Comparison of ENCODE assay signal across 1 cellular context in genomic region chr14:75673345-75673744, GRCh38.
TF ChIP-seq lines count a peak whose summit lies in the region.

No MANE protein-coding gene starts in this region.

TF ChIP-seq in GM12878, 131 proteins besides CTCF, POLR2A, EP300 and RAD21 (continues in another document):
- TF ChIP-seq MTA3 (IDR thresholded peaks at IDR 0.05; ENCODE audit: borderline replicate concordance, low read length) = peak; percentile 68; the same call in 1 of the 2 replicates
- peak; percentile 98 for TF ChIP-seq ZNF217 (IDR thresholded peaks at IDR 0.05)
- peak in 1 of 2 experiments; percentile 18; a peak in 1 of 4 replicates for TF ChIP-seq SRF (IDR thresholded peaks at IDR 0.05; ENCODE audit: low read depth in 2 of 2, low read length in 2 of 2)
- TF ChIP-seq RELB (IDR thresholded peaks at IDR 0.05; ENCODE audit: low read depth) = no peak
- TF ChIP-seq NRF1 (conservative IDR thresholded peaks at IDR 0.05; ENCODE audit: low read depth, low read length) = no peak
- TF ChIP-seq, protein P1, sequence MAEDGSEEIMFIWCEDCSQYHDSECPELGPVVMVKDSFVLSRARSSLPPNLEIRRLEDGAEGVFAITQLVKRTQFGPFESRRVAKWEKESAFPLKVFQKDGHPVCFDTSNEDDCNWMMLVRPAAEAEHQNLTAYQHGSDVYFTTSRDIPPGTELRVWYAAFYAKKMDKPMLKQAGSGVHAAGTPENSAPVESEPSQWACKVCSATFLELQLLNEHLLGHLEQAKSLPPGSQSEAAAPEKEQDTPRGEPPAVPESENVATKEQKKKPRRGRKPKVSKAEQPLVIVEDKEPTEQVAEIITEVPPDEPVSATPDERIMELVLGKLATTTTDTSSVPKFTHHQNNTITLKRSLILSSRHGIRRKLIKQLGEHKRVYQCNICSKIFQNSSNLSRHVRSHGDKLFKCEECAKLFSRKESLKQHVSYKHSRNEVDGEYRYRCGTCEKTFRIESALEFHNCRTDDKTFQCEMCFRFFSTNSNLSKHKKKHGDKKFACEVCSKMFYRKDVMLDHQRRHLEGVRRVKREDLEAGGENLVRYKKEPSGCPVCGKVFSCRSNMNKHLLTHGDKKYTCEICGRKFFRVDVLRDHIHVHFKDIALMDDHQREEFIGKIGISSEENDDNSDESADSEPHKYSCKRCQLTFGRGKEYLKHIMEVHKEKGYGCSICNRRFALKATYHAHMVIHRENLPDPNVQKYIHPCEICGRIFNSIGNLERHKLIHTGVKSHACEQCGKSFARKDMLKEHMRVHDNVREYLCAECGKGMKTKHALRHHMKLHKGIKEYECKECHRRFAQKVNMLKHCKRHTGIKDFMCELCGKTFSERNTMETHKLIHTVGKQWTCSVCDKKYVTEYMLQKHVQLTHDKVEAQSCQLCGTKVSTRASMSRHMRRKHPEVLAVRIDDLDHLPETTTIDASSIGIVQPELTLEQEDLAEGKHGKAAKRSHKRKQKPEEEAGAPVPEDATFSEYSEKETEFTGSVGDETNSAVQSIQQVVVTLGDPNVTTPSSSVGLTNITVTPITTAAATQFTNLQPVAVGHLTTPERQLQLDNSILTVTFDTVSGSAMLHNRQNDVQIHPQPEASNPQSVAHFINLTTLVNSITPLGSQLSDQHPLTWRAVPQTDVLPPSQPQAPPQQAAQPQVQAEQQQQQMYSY (CRISPR knock-in tag; IDR thresholded peaks at IDR 0.05) = no peak
- TF ChIP-seq RUNX3 (IDR thresholded peaks at IDR 0.05; ENCODE audit: low read length) = peak; percentile 63
- no peak for TF ChIP-seq YBX1 (IDR thresholded peaks at IDR 0.05)
- TF ChIP-seq SMARCA5 (IDR thresholded peaks at IDR 0.05) = no peak
- TF ChIP-seq MEF2B (IDR thresholded peaks at IDR 0.05; ENCODE audit: partially characterized antibody, poor library complexity, severe bottlenecking) = peak; percentile 25
- no peak for TF ChIP-seq PML (IDR thresholded peaks at IDR 0.05; ENCODE audit: low read length)
- TF ChIP-seq HCFC1 (IDR thresholded peaks at IDR 0.05; ENCODE audit: low read length) = no peak
- no peak for TF ChIP-seq GATAD2B (conservative IDR thresholded peaks at IDR 0.05; ENCODE audit: low read depth)
- TF ChIP-seq KLF5 (IDR thresholded peaks at IDR 0.05; ENCODE audit: partially characterized antibody) = no peak
- no peak for TF ChIP-seq CBX3 (IDR thresholded peaks at IDR 0.05; ENCODE audit: borderline replicate concordance, low read depth)
- TF ChIP-seq ESRRA (IDR thresholded peaks at IDR 0.05; ENCODE audit: low read length) = no peak
- TF ChIP-seq, protein P2, sequence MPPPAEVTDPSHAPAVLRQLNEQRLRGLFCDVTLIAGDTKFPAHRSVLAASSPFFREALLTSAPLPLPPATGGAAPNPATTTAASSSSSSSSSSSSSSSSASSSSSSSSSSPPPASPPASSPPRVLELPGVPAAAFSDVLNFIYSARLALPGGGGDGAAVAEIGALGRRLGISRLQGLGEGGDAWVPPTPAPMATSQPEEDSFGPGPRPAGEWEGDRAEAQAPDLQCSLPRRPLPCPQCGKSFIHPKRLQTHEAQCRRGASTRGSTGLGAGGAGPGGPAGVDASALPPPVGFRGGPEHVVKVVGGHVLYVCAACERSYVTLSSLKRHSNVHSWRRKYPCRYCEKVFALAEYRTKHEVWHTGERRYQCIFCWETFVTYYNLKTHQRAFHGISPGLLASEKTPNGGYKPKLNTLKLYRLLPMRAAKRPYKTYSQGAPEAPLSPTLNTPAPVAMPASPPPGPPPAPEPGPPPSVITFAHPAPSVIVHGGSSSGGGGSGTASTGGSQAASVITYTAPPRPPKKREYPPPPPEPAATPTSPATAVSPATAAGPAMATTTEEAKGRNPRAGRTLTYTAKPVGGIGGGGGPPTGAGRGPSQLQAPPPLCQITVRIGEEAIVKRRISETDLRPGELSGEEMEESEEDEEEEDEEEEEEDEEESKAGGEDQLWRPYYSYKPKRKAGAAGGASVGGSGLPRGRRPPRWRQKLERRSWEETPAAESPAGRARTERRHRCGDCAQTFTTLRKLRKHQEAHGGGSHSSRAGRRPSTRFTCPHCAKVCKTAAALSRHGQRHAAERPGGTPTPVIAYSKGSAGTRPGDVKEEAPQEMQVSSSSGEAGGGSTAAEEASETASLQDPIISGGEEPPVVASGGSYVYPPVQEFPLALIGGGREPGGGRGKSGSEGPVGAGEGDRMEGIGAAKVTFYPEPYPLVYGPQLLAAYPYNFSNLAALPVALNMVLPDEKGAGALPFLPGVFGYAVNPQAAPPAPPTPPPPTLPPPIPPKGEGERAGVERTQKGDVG (CRISPR knock-in tag; IDR thresholded peaks at IDR 0.05) = no peak
- no peak for TF ChIP-seq TCF12 (IDR thresholded peaks at IDR 0.05; ENCODE audit: low read depth, low read length)
- TF ChIP-seq JUND (IDR thresholded peaks at IDR 0.05; ENCODE audit: low read depth, low read length) = peak; percentile 62
- no peak for TF ChIP-seq CEBPB (IDR thresholded peaks at IDR 0.05; ENCODE audit: borderline replicate concordance in 1 of 2, low read depth in 2 of 2, low read length in 2 of 2)
- TF ChIP-seq BACH1 (IDR thresholded peaks at IDR 0.05; ENCODE audit: borderline replicate concordance) = no peak; the same call in 1 of the 2 replicates
- peak; percentile 19 to 27; a peak in 1 of 4 replicates for TF ChIP-seq IKZF2 (IDR thresholded peaks at IDR 0.05)
- no peak for TF ChIP-seq EZH2 (IDR thresholded peaks at IDR 0.05; ENCODE audit: borderline replicate concordance, control insufficient read depth, low read depth, low read length)
- no peak for TF ChIP-seq CHD4 (IDR thresholded peaks at IDR 0.05)
- peak; percentile 66 for TF ChIP-seq MTA2 (IDR thresholded peaks at IDR 0.05; ENCODE audit: low read depth)
- TF ChIP-seq RBBP5 (conservative IDR thresholded peaks at IDR 0.05) = no peak
- TF ChIP-seq ETV6 (conservative IDR thresholded peaks at IDR 0.05 in 1 of 2, IDR thresholded peaks at IDR 0.05 in 1 of 2; ENCODE audit: borderline replicate concordance in 1 of 2, low read depth in 1 of 2) = 0 out of 4 replicates have a peak, but pooled peaks of 1 of the 2 experiments have one; percentile 30
- no peak for TF ChIP-seq KAT2A (conservative IDR thresholded peaks at IDR 0.05; ENCODE audit: control insufficient read depth, low read depth, low read length)
- no peak for TF ChIP-seq E2F4 (IDR thresholded peaks at IDR 0.05; ENCODE audit: low read depth, low read length)
- no peak for TF ChIP-seq NFYA (IDR thresholded peaks at IDR 0.05; ENCODE audit: borderline replicate concordance, low read depth, low read length)
- TF ChIP-seq RAD51 (IDR thresholded peaks at IDR 0.05) = no peak
- no peak for TF ChIP-seq PAX5 (IDR thresholded peaks at IDR 0.05; ENCODE audit: borderline replicate concordance, low read depth, low read length)
- TF ChIP-seq ELK1 (IDR thresholded peaks at IDR 0.05; ENCODE audit: low read depth, low read length) = no peak
- no peak for TF ChIP-seq SMC3 (IDR thresholded peaks at IDR 0.05; ENCODE audit: borderline replicate concordance, low read length)
- TF ChIP-seq SMAD5 (IDR thresholded peaks at IDR 0.05; ENCODE audit: low read depth) = no peak
- TF ChIP-seq, protein P3, sequence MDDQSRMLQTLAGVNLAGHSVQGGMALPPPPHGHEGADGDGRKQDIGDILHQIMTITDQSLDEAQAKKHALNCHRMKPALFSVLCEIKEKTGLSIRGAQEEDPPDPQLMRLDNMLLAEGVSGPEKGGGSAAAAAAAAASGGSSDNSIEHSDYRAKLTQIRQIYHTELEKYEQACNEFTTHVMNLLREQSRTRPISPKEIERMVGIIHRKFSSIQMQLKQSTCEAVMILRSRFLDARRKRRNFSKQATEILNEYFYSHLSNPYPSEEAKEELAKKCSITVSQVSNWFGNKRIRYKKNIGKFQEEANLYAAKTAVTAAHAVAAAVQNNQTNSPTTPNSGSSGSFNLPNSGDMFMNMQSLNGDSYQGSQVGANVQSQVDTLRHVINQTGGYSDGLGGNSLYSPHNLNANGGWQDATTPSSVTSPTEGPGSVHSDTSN (IDR thresholded peaks at IDR 0.05; ENCODE audit: insufficient replicate concordance, low read depth, low read length) = no peak
- TF ChIP-seq BMI1 (IDR thresholded peaks at IDR 0.05; ENCODE audit: borderline replicate concordance) = no peak
- TF ChIP-seq BHLHE40 (IDR thresholded peaks at IDR 0.05; ENCODE audit: borderline replicate concordance in 1 of 2, low read depth in 2 of 2, low read length in 1 of 2) = 0 out of 4 replicates have a peak, but pooled peaks of 1 of the 2 experiments have one; percentile 10
- TF ChIP-seq SKIL (IDR thresholded peaks at IDR 0.05; ENCODE audit: low read depth, poor library complexity, severe bottlenecking) = peak; percentile 56
- no peak for TF ChIP-seq CHD2 (IDR thresholded peaks at IDR 0.05; ENCODE audit: borderline replicate concordance, low read depth, low read length)
- TF ChIP-seq GABPA (IDR thresholded peaks at IDR 0.05; ENCODE audit: low read depth) = peak; percentile 46; the same call in 1 of the 2 replicates
- TF ChIP-seq SPI1 (IDR thresholded peaks at IDR 0.05; ENCODE audit: borderline replicate concordance, insufficient read depth, low read depth, low read length) = no peak
- TF ChIP-seq EED (IDR thresholded peaks at IDR 0.05; ENCODE audit: low read depth) = no peak
- no peak for TF ChIP-seq RELA (IDR thresholded peaks at IDR 0.05; ENCODE audit: borderline replicate concordance, partially characterized antibody)
- TF ChIP-seq, protein P4, sequence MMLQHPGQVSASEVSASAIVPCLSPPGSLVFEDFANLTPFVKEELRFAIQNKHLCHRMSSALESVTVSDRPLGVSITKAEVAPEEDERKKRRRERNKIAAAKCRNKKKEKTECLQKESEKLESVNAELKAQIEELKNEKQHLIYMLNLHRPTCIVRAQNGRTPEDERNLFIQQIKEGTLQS (IDR thresholded peaks at IDR 0.05; ENCODE audit: borderline replicate concordance, extremely low read depth, low read depth, low read length) = no peak
- TF ChIP-seq SIX5 (IDR thresholded peaks at IDR 0.05; ENCODE audit: low read depth, low read length, severe bottlenecking) = no peak
- TF ChIP-seq, protein P5, sequence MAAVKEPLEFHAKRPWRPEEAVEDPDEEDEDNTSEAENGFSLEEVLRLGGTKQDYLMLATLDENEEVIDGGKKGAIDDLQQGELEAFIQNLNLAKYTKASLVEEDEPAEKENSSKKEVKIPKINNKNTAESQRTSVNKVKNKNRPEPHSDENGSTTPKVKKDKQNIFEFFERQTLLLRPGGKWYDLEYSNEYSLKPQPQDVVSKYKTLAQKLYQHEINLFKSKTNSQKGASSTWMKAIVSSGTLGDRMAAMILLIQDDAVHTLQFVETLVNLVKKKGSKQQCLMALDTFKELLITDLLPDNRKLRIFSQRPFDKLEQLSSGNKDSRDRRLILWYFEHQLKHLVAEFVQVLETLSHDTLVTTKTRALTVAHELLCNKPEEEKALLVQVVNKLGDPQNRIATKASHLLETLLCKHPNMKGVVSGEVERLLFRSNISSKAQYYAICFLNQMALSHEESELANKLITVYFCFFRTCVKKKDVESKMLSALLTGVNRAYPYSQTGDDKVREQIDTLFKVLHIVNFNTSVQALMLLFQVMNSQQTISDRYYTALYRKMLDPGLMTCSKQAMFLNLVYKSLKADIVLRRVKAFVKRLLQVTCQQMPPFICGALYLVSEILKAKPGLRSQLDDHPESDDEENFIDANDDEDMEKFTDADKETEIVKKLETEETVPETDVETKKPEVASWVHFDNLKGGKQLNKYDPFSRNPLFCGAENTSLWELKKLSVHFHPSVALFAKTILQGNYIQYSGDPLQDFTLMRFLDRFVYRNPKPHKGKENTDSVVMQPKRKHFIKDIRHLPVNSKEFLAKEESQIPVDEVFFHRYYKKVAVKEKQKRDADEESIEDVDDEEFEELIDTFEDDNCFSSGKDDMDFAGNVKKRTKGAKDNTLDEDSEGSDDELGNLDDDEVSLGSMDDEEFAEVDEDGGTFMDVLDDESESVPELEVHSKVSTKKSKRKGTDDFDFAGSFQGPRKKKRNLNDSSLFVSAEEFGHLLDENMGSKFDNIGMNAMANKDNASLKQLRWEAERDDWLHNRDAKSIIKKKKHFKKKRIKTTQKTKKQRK (IDR thresholded peaks at IDR 0.05; ENCODE audit: low read depth, low read length) = no peak
